Comparison of ENCODE assay signal across 15 cellular contexts in the genomic region with DNA sequence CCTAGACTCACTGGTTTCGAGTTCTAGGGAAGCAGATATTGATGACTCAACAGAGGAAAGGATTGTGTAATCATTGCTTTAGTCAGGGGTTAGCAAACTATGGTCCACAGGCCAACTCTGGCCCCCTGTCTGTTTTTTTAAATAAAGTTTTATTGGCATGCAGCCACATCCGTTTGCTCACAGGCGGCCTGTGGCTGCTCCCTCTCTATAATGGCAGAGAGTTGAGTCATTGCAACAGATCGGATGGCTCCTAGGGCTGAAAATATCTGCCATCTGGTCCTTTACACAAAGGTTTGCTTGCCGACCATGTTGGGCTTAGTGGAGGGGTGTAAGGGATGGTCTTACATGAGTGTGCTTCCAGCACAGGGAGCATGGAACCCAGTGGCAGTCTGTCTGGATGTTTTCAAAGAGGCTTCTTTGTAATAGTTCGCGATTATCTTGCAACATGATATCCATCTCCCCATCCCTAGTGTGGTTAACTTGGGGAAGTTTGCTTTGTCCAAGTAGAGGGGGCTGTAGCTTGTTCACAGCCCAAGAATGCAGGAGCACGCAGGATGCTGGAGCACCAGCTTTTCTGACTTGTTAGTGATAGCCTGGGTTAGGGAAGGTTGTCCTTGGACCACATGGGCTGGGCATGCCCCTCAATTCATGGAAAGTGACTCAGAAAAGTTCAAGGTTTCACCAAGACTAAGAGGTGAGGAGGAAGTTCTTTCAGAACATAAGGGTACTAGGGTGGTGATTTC. TPM values are rescaled to one million over a fixed set of nuclear protein-coding genes. Genes with fewer than 3 reads are reported as not detected.
DNase-seq lines count a peak whose midpoint lies in the region; ATAC-seq and TF ChIP-seq lines count a peak whose summit lies in the region.
"Had no signal": no experiment of that assay in that cellular context is flagged by ENCODE, and none has a peak within 500 bp of the region (broad histone marks: within the 10 kb centered on the region; RNA-seq: fewer than 3 reads in every experiment).

No MANE protein-coding gene starts in this region.

- no peak for TF ChIP-seq CTCF in RWPE2 (IDR thresholded peaks at IDR 0.05; ENCODE audit: poor library complexity, severe bottlenecking)

- no peaks in the 10 kb centered on the region for H3K27me3 ChIP-seq in RWPE2 (ENCODE audit: insufficient read depth, poor library complexity, severe bottlenecking)
- H3K27me3 ChIP-seq: stomach had no signal

- H3K27ac Mint-ChIP-seq in activated CD4-positive, alpha-beta memory T cell treated with anti-CD3 and anti-CD28 coated beads, Interleukin-2, amount 10 ng/mL, durations not matched to agents 7 days and 5 days: no peak overlapping the region
- H3K27ac Mint-ChIP-seq: activated CD8-positive, alpha-beta memory T cell treated with anti-CD3 and anti-CD28 coated beads, Interleukin-2, amount 10 ng/mL, durations not matched to agents 7 days and 5 days; activated naive CD8-positive, alpha-beta T cell; CD4-positive, CD25-positive, alpha-beta regulatory T cell had no signal

- peaks cover 43% of the 10 kb centered on the region for H3K4me1 ChIP-seq in RWPE2 (ENCODE audit: insufficient read depth, poor library complexity, severe bottlenecking)
- H3K4me1 ChIP-seq: stomach had no signal

- CTCF ChIA-PET in activated CD4-positive, alpha-beta memory T cell treated with anti-CD3 and anti-CD28 coated beads, Interleukin-2, amount 10 ng/mL, durations not matched to agents 7 days and 5 days (lab: Charles Lee): no interaction called here

- peaks cover 4% of the 10 kb centered on the region for H3K27me3 Mint-ChIP-seq in activated CD4-positive, alpha-beta memory T cell treated with anti-CD3 and anti-CD28 coated beads, Interleukin-2, amount 10 ng/mL, durations not matched to agents 7 days and 5 days

- no peaks in the 10 kb centered on the region for H3K4me1 Mint-ChIP-seq in activated CD4-positive, alpha-beta memory T cell treated with anti-CD3 and anti-CD28 coated beads, Interleukin-2, amount 10 ng/mL, durations not matched to agents 7 days and 5 days

- H3K4me3 ChIP-seq in RWPE2 (ENCODE audit: severe bottlenecking): no peak overlapping the region
- H3K4me3 ChIP-seq: mucosa of descending colon, stomach had no signal

- H3K36me3 Mint-ChIP-seq in activated CD4-positive, alpha-beta memory T cell treated with anti-CD3 and anti-CD28 coated beads, Interleukin-2, amount 10 ng/mL, durations not matched to agents 7 days and 5 days (ENCODE audit: low read depth): no peaks in the 10 kb centered on the region
- H3K36me3 Mint-ChIP-seq: activated CD8-positive, alpha-beta memory T cell treated with anti-CD3 and anti-CD28 coated beads, Interleukin-2, amount 10 ng/mL, durations not matched to agents 7 days and 5 days; activated naive CD8-positive, alpha-beta T cell; CD4-positive, CD25-positive, alpha-beta regulatory T cell had no signal

- H3K27ac ChIP-seq in RWPE2 (ENCODE audit: poor library complexity, severe bottlenecking) (peak overlapping the region; percentile 96), epithelial cell of prostate (peak overlapping the region; percentile 93)
- H3K27ac ChIP-seq: stomach had no signal

- H3K9me3 Mint-ChIP-seq in activated CD4-positive, alpha-beta memory T cell treated with anti-CD3 and anti-CD28 coated beads, Interleukin-2, amount 10 ng/mL, durations not matched to agents 7 days and 5 days: no peaks in the 10 kb centered on the region
- H3K9me3 Mint-ChIP-seq: CD4-positive, CD25-positive, alpha-beta regulatory T cell had no signal

- H3K9me3 ChIP-seq in RWPE2 (ENCODE audit: severe bottlenecking): no peaks in the 10 kb centered on the region
- H3K9me3 ChIP-seq: mucosa of descending colon, stomach had no signal

- peak; percentile 52 for ATAC-seq in RWPE2 (ENCODE audit: low read depth)
- no peak for ATAC-seq in GM21447 (IDR thresholded peaks at IDR 0.05; ENCODE audit: unreplicated experiment)
- ATAC-seq: activated CD8-positive, alpha-beta memory T cell treated with anti-CD3 and anti-CD28 coated beads, Interleukin-2, amount 10 ng/mL, durations not matched to agents 7 days and 5 days; mucosa of descending colon; Panc1 had no signal

- POLR2A ChIA-PET in activated CD4-positive, alpha-beta memory T cell treated with anti-CD3 and anti-CD28 coated beads, Interleukin-2, amount 10 ng/mL, durations not matched to agents 7 days and 5 days (lab: Charles Lee): no interaction called here

- H3K36me3 ChIP-seq in RWPE2 (ENCODE audit: low read depth): no peaks in the 10 kb centered on the region
- H3K36me3 ChIP-seq: stomach had no signal

- H3K4me3 Mint-ChIP-seq in activated CD4-positive, alpha-beta memory T cell treated with anti-CD3 and anti-CD28 coated beads, Interleukin-2, amount 10 ng/mL, durations not matched to agents 7 days and 5 days: no peak overlapping the region
- H3K4me3 Mint-ChIP-seq: activated CD8-positive, alpha-beta memory T cell treated with anti-CD3 and anti-CD28 coated beads, Interleukin-2, amount 10 ng/mL, durations not matched to agents 7 days and 5 days; activated naive CD8-positive, alpha-beta T cell; CD4-positive, CD25-positive, alpha-beta regulatory T cell had no signal

- DNase-seq in HS-5 (ENCODE audit: low read depth) (peak; percentile 57), RWPE2 (ENCODE audit: low spot score) (no peak), epithelial cell of prostate (ENCODE audit: low read depth, low spot score) (no peak), renal cortical epithelial cell (ENCODE audit: low read depth) (peak; percentile 19), T-helper 2 cell (no peak)
- DNase-seq in activated CD4-positive, alpha-beta memory T cell treated with anti-CD3 and anti-CD28 coated beads, Interleukin-2, amount 10 ng/mL, durations not matched to agents 7 days and 5 days: no peak
- DNase-seq: activated CD8-positive, alpha-beta memory T cell treated with anti-CD3 and anti-CD28 coated beads, Interleukin-2, amount 10 ng/mL, durations not matched to agents 7 days and 5 days; CD4-positive, CD25-positive, alpha-beta regulatory T cell; effector CD4-positive, alpha-beta T cell; mucosa of descending colon; retina; stomach had no signal

RNA-seq across cellular contexts. Expression of a gene that starts 59.3 kb away (rescaled TPM):
- total RNA-seq in renal cortical epithelial cell: 0.40 TPM in 1 of 2 replicates, not detected in the other
- not detected for total RNA-seq in activated CD4-positive, alpha-beta memory T cell treated with anti-CD3 and anti-CD28 coated beads, Interleukin-2, amount 10 ng/mL, durations not matched to agents 7 days and 5 days
- total RNA-seq: activated CD8-positive, alpha-beta memory T cell treated with anti-CD3 and anti-CD28 coated beads, Interleukin-2, amount 10 ng/mL, durations not matched to agents 7 days and 5 days; CD4-positive, CD25-positive, alpha-beta regulatory T cell had no signal

Comparison
In these comparisons a context has a peak if more than half of its experiments do, and no peak if none do; other contexts are left out.
1. DNase-seq: peak in HS-5 (single experiment) and renal cortical epithelial cell (single experiment); none in RWPE2 (single experiment), epithelial cell of prostate (single experiment), activated CD4-positive, alpha-beta memory T cell treated with anti-CD3 and anti-CD28 coated beads, Interleukin-2, amount 10 ng/mL, durations not matched to agents 7 days and 5 days (single experiment) and T-helper 2 cell (0 of 5).